Comparison of ENCODE assay signal across 21 cellular contexts in the genomic region with DNA sequence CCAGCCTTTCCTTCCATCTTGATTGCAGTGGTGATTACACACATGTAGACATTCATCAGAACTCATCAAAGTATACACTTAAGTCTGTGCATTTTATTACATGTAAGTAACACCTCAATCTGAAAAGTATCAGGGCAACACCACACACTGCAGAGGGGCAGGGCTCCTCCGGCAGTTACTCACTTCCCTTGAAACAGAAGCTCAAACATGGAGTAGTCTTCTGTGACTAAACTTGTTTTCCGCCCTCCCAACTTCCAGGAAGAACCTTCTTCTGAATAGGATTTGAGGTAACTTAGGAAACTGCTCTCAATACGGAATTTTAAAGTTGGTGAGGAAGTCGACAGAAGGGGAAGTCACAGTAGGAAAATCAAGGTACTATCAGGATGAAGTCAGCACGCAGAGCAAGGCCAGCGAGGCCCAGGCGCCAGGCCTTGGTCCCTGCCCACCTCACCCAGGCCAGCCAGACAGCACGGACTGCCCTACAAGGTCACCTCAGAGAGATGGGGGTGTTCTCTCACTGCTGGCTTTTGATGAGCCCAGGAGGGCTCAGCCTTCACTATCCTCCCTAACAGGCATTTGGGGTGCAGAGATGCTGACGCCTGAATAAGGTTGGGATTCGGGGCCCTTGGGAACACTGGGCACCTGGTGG. TPM values are rescaled to one million over a fixed set of nuclear protein-coding genes. Genes with fewer than 3 reads are reported as not detected.
DNase-seq lines count a peak whose midpoint lies in the region; ATAC-seq, FAIRE-seq and TF ChIP-seq lines count a peak whose summit lies in the region.
"Had no signal": no experiment of that assay in that cellular context is flagged by ENCODE, and none has a peak within 500 bp of the region (broad histone marks: within the 10 kb centered on the region; RNA-seq: fewer than 3 reads in every experiment).

No MANE protein-coding gene starts in this region.

- DNase-seq in H54 (ENCODE audit: insufficient read length, low spot score) = no peak
- peak in 2 of 4 experiments; percentile 16 to 28 for DNase-seq in K562 (ENCODE audit: extremely low read depth in 1 of 4, low spot score in 3 of 4)
- DNase-seq in heart right ventricle = peak in 1 of 2 donors; percentile 50
- DNase-seq in sigmoid colon = no peak
- no peak for DNase-seq in COR-L47 (lab: John Stamatoyannopoulos, UW)
- no peak for DNase-seq in Ammon's horn (ENCODE audit: low spot score)
- DNase-seq in stimulated activated naive CD8-positive, alpha-beta T cell treated with anti-CD3 and anti-CD28 coated beads, Interleukin-15, Interleukin-2, amounts not matched to agents 100 U/mL and 50 U/mL, for 24 hours = no peak
- DNase-seq: activated CD4-positive, alpha-beta T cell treated with anti-CD3 and anti-CD28 coated beads for 48 hours; activated CD8-positive, alpha-beta memory T cell treated with anti-CD3 and anti-CD28 coated beads, Interleukin-2, amount 50 U/mL, for 4 hours; activated gamma-delta T cell treated with Interleukin-2 at 50 U/mL for 16 hours; Caco-2; left colon; NCI-H146; NCI-H345; NK-92 treated with Interleukin-12 subunit alpha and Interleukin-12 subunit beta, amount 100 ng/mL, for 24 hours; SIG-M5 had no signal

- FAIRE-seq in H54 (lab: Jason Lieb, UNC) (peak; percentile 43), K562 (lab: Jason Lieb, UNC) (peak; percentile 67)
- FAIRE-seq: G401.6, GM12891 had no signal

- no peak for TF ChIP-seq RAD21 in K562 (CRISPR knock-in tag; conservative IDR thresholded peaks at IDR 0.05 in 1 of 2, IDR thresholded peaks at IDR 0.05 in 1 of 2)

- TF ChIP-seq EP300 in K562 (IDR thresholded peaks at IDR 0.05; ENCODE audit: low read length) (no peak), sigmoid colon (IDR thresholded peaks at IDR 0.05) (no peak)

- CTCF ChIA-PET in K562 (lab: Yijun Ruan, JAX; ENCODE audit: low intra/inter-chr PET ratio) = no interaction called here

- intact Hi-C loops in K562 (cut with micrococcal nuclease) = loop anchor here (10.0 kb wide), 1 partner anchor 539 kb away; the partner anchor contains the start of gene DYNC1H1
- intact Hi-C loops in heart right ventricle (cut with DNase I) = no loop called here
- intact Hi-C loops in sigmoid colon (cut with DNase I) = no loop called here

- no peak overlapping the region for H3K4me3 ChIP-seq in K562
- no peak overlapping the region for H3K4me3 ChIP-seq in heart right ventricle
- H3K4me3 ChIP-seq in sigmoid colon = no peak overlapping the region
- H3K4me3 ChIP-seq: prostate gland, vagina had no signal

- POLR2A ChIA-PET in K562 (lab: Yijun Ruan, JAX) = interaction anchor here (0.7 to 2.0 kb wide), 3 partner anchors 9 to 274 kb away, joined by 3 to 6 read pairs (median 3); no protein-coding TSS in a partner anchor

- H2AFZ ChIP-seq in K562 (ENCODE audit: low read depth, low read length) = peak overlapping the region; percentile 5

- TF ChIP-seq POLR2A in H54 (IDR thresholded peaks at IDR 0.05; ENCODE audit: low read depth, low read length) (no peak), K562 (conservative IDR thresholded peaks at IDR 0.05) (no peak), sigmoid colon (IDR thresholded peaks at IDR 0.05) (no peak)

- peak; percentile 5; the same call in 2 of the 3 replicates for ATAC-seq in K562
- peak in 5 of 8 donors; percentile 3 to 41 (median 25) for ATAC-seq in heart right ventricle
- ATAC-seq in GM19397 (IDR thresholded peaks at IDR 0.05; ENCODE audit: unreplicated experiment) = no peak
- ATAC-seq in stimulated activated naive CD8-positive, alpha-beta T cell treated with anti-CD3 and anti-CD28 coated beads, Interleukin-15, Interleukin-2, amounts not matched to agents 100 U/mL and 50 U/mL, for 24 hours = no peak

- WGBS in K562 (ENCODE audit: insufficient coverage, low coverage, missing lambda C conversion rate) = 10% methylated on average over 6 of the region's 10 CpGs
- 55 to 56% methylated on average over 10 of the region's 10 CpGs for WGBS in heart right ventricle, 2 donors
- WGBS in sigmoid colon, 2 donors = 71 to 79% methylated on average over 10 of the region's 10 CpGs

- H3K36me3 ChIP-seq in K562 (ENCODE audit: control insufficient read depth, insufficient read depth, low read length) = peaks cover 20% of the 10 kb centered on the region; the same call in 2 of the 3 replicates
- peaks cover 0 to 26% (median 6%) of the 10 kb centered on the region in 9 donors for H3K36me3 ChIP-seq in heart right ventricle
- peaks cover 7 to 25% (median 11%) of the 10 kb centered on the region in 4 donors for H3K36me3 ChIP-seq in sigmoid colon
- H3K36me3 ChIP-seq: prostate gland had no signal

- H3K9me1 ChIP-seq in K562 (ENCODE audit: control insufficient read depth, insufficient read depth, low read length) = no peaks in the 10 kb centered on the region

- H3K4me2 ChIP-seq in K562 (ENCODE audit: insufficient read depth, low read length) = peak overlapping the region; percentile 60

- TF ChIP-seq CTCF in K562 (IDR thresholded peaks at IDR 0.05 in 2 of 3, conservative IDR thresholded peaks at IDR 0.05 in 1 of 3; ENCODE audit: insufficient read depth in 2 of 3, low read depth in 1 of 3, low read length in 3 of 3) = no peak
- no peak for TF ChIP-seq CTCF in heart right ventricle (IDR thresholded peaks at IDR 0.05)
- TF ChIP-seq CTCF in sigmoid colon (IDR thresholded peaks at IDR 0.05) = no peak

- peaks cover 4% of the 10 kb centered on the region; the same call in 1 of the 2 replicates for H4K20me1 ChIP-seq in K562 (replicated peaks; ENCODE audit: control insufficient read depth, insufficient read depth, low read length)

- peak overlapping the region in 1 of 2 experiments; percentile 85; a peak in 2 of 4 replicates for H3K9ac ChIP-seq in K562 (ENCODE audit: insufficient read depth in 1 of 2, low read depth in 2 of 2, low read length in 2 of 2)

- no TSS peak for BruUV-seq in K562 (replicated peaks; lab: Mats Ljungman, UMichigan)

- in situ Hi-C loops in K562 (cut with MboI) = loop anchor here (25.0 kb wide), 1 partner anchor 409 kb away; the partner anchor contains the start of gene AMN

- H3K4me1 ChIP-seq in K562 (replicated peaks in 1 of 2; ENCODE audit: control insufficient read depth in 2 of 2, insufficient read depth in 2 of 2, low read length in 2 of 2) (peaks cover 27 to 74% of the 10 kb centered on the region in 2 experiments), heart right ventricle (peaks cover 5 to 85% (median 46%) of the 10 kb centered on the region in 9 donors), sigmoid colon (peaks cover 0 to 27% (median 26%) of the 10 kb centered on the region in 4 donors)
- H3K4me1 ChIP-seq: prostate gland had no signal

- H3K27me3 ChIP-seq in K562 (ENCODE audit: control insufficient read depth in 2 of 2, insufficient read depth in 2 of 2, low read length in 2 of 2) = no peaks in the 10 kb centered on the region
- no peaks in the 10 kb centered on the region for H3K27me3 ChIP-seq in heart right ventricle
- H3K27me3 ChIP-seq in sigmoid colon = no peaks in the 10 kb centered on the region
- H3K27me3 ChIP-seq: vagina had no signal

- H3K9me3 ChIP-seq in K562 (replicated peaks; ENCODE audit: control insufficient read depth, insufficient read depth, low read depth, low read length) (no peaks in the 10 kb centered on the region), heart right ventricle (no peaks in the 10 kb centered on the region), sigmoid colon (no peaks in the 10 kb centered on the region)
- H3K9me3 ChIP-seq: Caco-2, prostate gland, vagina had no signal

- H3K27ac ChIP-seq in K562 (ENCODE audit: extremely low read depth, low read depth, low read length) (peak overlapping the region; percentile 63), heart right ventricle (peak overlapping the region; percentile 68 to 96 (median 88)), sigmoid colon (peak overlapping the region in 3 of 4 donors; percentile 12 to 43 (median 31))
- H3K27ac ChIP-seq: prostate gland, vagina had no signal

- peaks cover 10% of the 10 kb centered on the region; the same call in 2 of the 3 replicates for H3K79me2 ChIP-seq in K562 (ENCODE audit: control insufficient read depth, insufficient read depth, low read length)

TF ChIP-seq in K562, 482 proteins besides CTCF, POLR2A, EP300 and RAD21 (continues in another document):
- TF ChIP-seq EZH2 (IDR thresholded peaks at IDR 0.05; ENCODE audit: borderline replicate concordance, low read depth, low read length) = no peak
- TF ChIP-seq MTA3 (IDR thresholded peaks at IDR 0.05; ENCODE audit: borderline replicate concordance) = 0 out of 2 replicates have a peak, but pooled peaks have one; percentile 1
- TF ChIP-seq SPI1 (IDR thresholded peaks at IDR 0.05; ENCODE audit: borderline replicate concordance, low read depth, low read length) = peak; percentile 64

RNA-seq across cellular contexts. Expression of gene ANKRD9, which starts 5.9 kb away (rescaled TPM):
- total RNA-seq in K562 (2011; cell fraction: chromatin; rRNA removed; ENCODE audit: low replicate concordance) = 19.3 and 49.4 TPM in 2 replicates
- 48.4 and 58.8 TPM in 2 replicates for total RNA-seq in K562 (2011; cell fraction: nucleolus; rRNA removed)
- 30.0 and 36.6 TPM in 2 replicates for total RNA-seq in K562 (2011; cell fraction: nucleoplasm; rRNA removed)
- total RNA-seq in K562 (2014; rRNA removed) = 29.4 and 29.5 TPM in 2 replicates
- total RNA-seq in K562 (2014; rRNA removed; fragmentation: Illumina TruSeq; extraction: Trizol) = 3.3 and 3.7 TPM in 2 replicates
- total RNA-seq in K562 (2015; rRNA removed; fragmentation: Illumina TruSeq; extraction: Trizol) = 5.0 and 5.3 TPM in 2 replicates
- total RNA-seq in K562 (2021) = 32.9 and 34.8 TPM in 2 replicates
- polyA plus RNA-seq in K562 (2011; rRNA removed) = 15.4 and 20.4 TPM in 2 replicates
- polyA plus RNA-seq in K562 (2011; cell fraction: cytosol; rRNA removed) = 26.0 and 97.0 TPM in 2 replicates
- polyA plus RNA-seq in K562 (2011; cell fraction: nucleus; rRNA removed) = 106 and 194 TPM in 2 replicates
- 12.9 and 30.7 TPM in 2 replicates for polyA plus RNA-seq in K562 (2012)
- polyA plus RNA-seq in K562 (2014; fragmentation: Illumina TruSeq; extraction: Trizol) = 4.0 and 4.3 TPM in 2 replicates
- under 1 TPM; 0.04 to 0.06 TPM for polyA plus RNA-seq in K562 (2014; fragmentation: Nextera tagmentation; extraction: Ambion mirVana)
- 27.5 and 29.9 TPM in 2 replicates for polyA plus RNA-seq in K562 (2014; rRNA removed)
- 3.5 and 3.7 TPM in 2 replicates for polyA minus RNA-seq in K562 (2011; rRNA and poly(A)+ RNA removed)
- polyA minus RNA-seq in K562 (2011; cell fraction: cytosol; rRNA and poly(A)+ RNA removed) = 7.4 and 12.8 TPM in 2 replicates
- 18.6 and 23.2 TPM in 2 replicates for polyA minus RNA-seq in K562 (2011; cell fraction: nucleus; rRNA and poly(A)+ RNA removed)
- 100 to 1,000 TPM in 8 of 10 donors, 10 to 100 TPM in 2; 94.4 to 264 (median 124) TPM for total RNA-seq in heart right ventricle
- 100 to 1,000 TPM; 102 to 117 TPM for polyA plus RNA-seq in heart right ventricle
- total RNA-seq in sigmoid colon = 10 to 100 TPM; 16.1 to 36.0 (median 23.4) TPM
- 10 to 100 TPM in 2 of 3 donors, 1 to 10 TPM in 1; 9.6 to 28.7 (median 16.4) TPM for polyA plus RNA-seq in sigmoid colon

Comparison
In these comparisons a context has a peak if more than half of its experiments do, and no peak if none do; other contexts are left out.
1. ATAC-seq: peak in K562 (single experiment) and heart right ventricle (5 of 8); none in GM19397 (single experiment) and stimulated activated naive CD8-positive, alpha-beta T cell treated with anti-CD3 and anti-CD28 coated beads, Interleukin-15, Interleukin-2, amounts not matched to agents 100 U/mL and 50 U/mL, for 24 hours (single experiment).
2. H3K27ac ChIP-seq: peak in every context shown above with its lines; median percentile 88 in heart right ventricle; 63 in K562; 31 in sigmoid colon.